8 cellular contexts compared by ENCODE assay signal in the genomic region with DNA sequence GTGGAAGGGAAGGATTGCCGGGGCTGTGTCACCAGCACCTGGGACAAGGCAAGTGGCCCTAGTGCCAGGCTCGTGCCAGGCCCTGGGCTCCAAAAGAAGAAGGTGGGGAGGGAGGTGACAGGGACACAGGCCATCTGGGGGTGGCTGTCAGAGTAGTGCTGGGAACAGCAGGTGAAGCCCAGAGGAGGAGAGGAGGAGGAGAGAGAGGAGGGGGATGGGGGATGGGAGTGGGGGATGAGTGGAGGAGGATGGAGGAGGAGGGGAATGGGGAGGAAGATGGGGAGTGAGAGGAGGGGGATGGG. TPM values are rescaled to one million over a fixed set of nuclear protein-coding genes. Genes with fewer than 3 reads are reported as not detected.
DNase-seq lines count a peak whose midpoint lies in the region; ATAC-seq and TF ChIP-seq lines count a peak whose summit lies in the region.

No MANE protein-coding gene starts in this region.

- H3K27ac Mint-ChIP-seq in activated naive CD8-positive, alpha-beta T cell = peak overlapping the region; percentile 97

- DNase-seq in cardiac muscle cell (ENCODE audit: low read depth in 1 of 2, low spot score in 1 of 2) (no peak), Right ventricle myocardium inferior (ENCODE audit: missing footprints) (no peak), left lung (peak in 1 of 2 donors; percentile 53), testis (no peak), MV-4-11 (lab: John Stamatoyannopoulos, UW) (no peak), DMS79 treated with DMSO at 0.1 percent for 48 hours (lab: John Stamatoyannopoulos, UW) (no peak), hepatic stellate cell (ENCODE audit: low spot score) (no peak)

- peaks cover 47% of the 10 kb centered on the region for H3K4me1 Mint-ChIP-seq in activated naive CD8-positive, alpha-beta T cell (ENCODE audit: low read depth)

- TF ChIP-seq CTCF in cardiac muscle cell (IDR thresholded peaks at IDR 0.05; ENCODE audit: low read depth, low read length) (no peak), left lung (IDR thresholded peaks at IDR 0.05) (no peak), testis (IDR thresholded peaks at IDR 0.05) (no peak)

- H3K4me1 ChIP-seq in cardiac muscle cell (ENCODE audit: low read depth) (peaks cover 21% of the 10 kb centered on the region), left lung (peaks cover 17 to 64% of the 10 kb centered on the region in 2 donors), testis (peaks cover 45% of the 10 kb centered on the region)

- intact Hi-C loops in Right ventricle myocardium inferior (cut with DNase I) (loop anchor here (1.0 to 2.0 kb wide), 2 partner anchors 19 to 25 kb away; partner anchors contain the start of gene LSM4), left lung (cut with DNase I) (no loop called here), testis (cut with DNase I; ENCODE audit: low total_unique reads) (no loop called here)

- no peaks in the 10 kb centered on the region for H3K27me3 Mint-ChIP-seq in activated naive CD8-positive, alpha-beta T cell

- H3K36me3 ChIP-seq in cardiac muscle cell (peaks cover 3% of the 10 kb centered on the region), left lung (peaks cover 0 to 28% of the 10 kb centered on the region in 2 donors), testis (ENCODE audit: low read depth, missing control alignments) (no peaks in the 10 kb centered on the region)

- TF ChIP-seq POLR2A in testis (IDR thresholded peaks at IDR 0.05) = no peak

- peaks cover 2% of the 10 kb centered on the region for H3K36me3 Mint-ChIP-seq in activated naive CD8-positive, alpha-beta T cell

- H3K27ac ChIP-seq in cardiac muscle cell = peak overlapping the region; percentile 95
- H3K27ac ChIP-seq in left lung = peak overlapping the region; percentile 98 to 99
- H3K27ac ChIP-seq in testis = peak overlapping the region; percentile 94 to 99

- 5 to 31% methylated on average over 2 of the region's 2 CpGs for WGBS in testis, 2 donors

- no peaks in the 10 kb centered on the region for H3K9me3 ChIP-seq in cardiac muscle cell (ENCODE audit: low read depth)
- H3K9me3 ChIP-seq in left lung = no peaks in the 10 kb centered on the region
- no peaks in the 10 kb centered on the region for H3K9me3 ChIP-seq in testis

- H3K4me3 ChIP-seq in cardiac muscle cell (no peak overlapping the region), left lung (peak overlapping the region; percentile 5 to 40), testis (peak overlapping the region in 1 of 2 donors; percentile 16)

- ATAC-seq in Right ventricle myocardium inferior (no peak), left lung (no peak)

- peak overlapping the region; percentile 93 for H3K4me3 Mint-ChIP-seq in activated naive CD8-positive, alpha-beta T cell

- no peaks in the 10 kb centered on the region for H3K9me3 Mint-ChIP-seq in activated naive CD8-positive, alpha-beta T cell (ENCODE audit: low read depth)

- no peaks in the 10 kb centered on the region for H3K27me3 ChIP-seq in cardiac muscle cell
- H3K27me3 ChIP-seq in left lung = no peaks in the 10 kb centered on the region
- no peaks in the 10 kb centered on the region for H3K27me3 ChIP-seq in testis

RNA-seq across cellular contexts. Expression of gene LSM4, which starts 18.7 kb away (rescaled TPM):
- total RNA-seq in cardiac muscle cell (446 and 493 TPM in 2 replicates), Right ventricle myocardium inferior (106 TPM), left lung (100 to 1,000 TPM in 1 of 2 donors, 10 to 100 TPM in 1; 87.8 to 121 TPM), testis (100 to 1,000 TPM; 212 to 241 TPM)
- polyA plus RNA-seq in cardiac muscle cell (418 and 422 TPM in 2 replicates), testis (ENCODE audit: insufficient read depth, low read depth, low replicate concordance) (196 TPM)

RNA-seq across cellular contexts. Expression of gene JUND, which starts 22.7 kb away (rescaled TPM):
- 430 and 496 TPM in 2 replicates for total RNA-seq in cardiac muscle cell
- polyA plus RNA-seq in cardiac muscle cell = 262 and 265 TPM in 2 replicates
- 113 TPM for total RNA-seq in Right ventricle myocardium inferior
- 100 to 1,000 TPM; 179 to 232 TPM for total RNA-seq in left lung
- total RNA-seq in testis = 100 to 1,000 TPM; 615 to 654 TPM
- polyA plus RNA-seq in testis (ENCODE audit: insufficient read depth, low read depth, low replicate concordance) = 96.4 TPM

RNA-seq across cellular contexts. Expression of gene IQCN, which starts 29.9 kb away (rescaled TPM):
- 2.3 and 3.2 TPM in 2 replicates for total RNA-seq in cardiac muscle cell
- 0.38 and 0.72 TPM in 2 replicates for polyA plus RNA-seq in cardiac muscle cell
- total RNA-seq in Right ventricle myocardium inferior = 0.43 TPM
- total RNA-seq in left lung = 1 to 10 TPM; 3.0 to 5.8 TPM
- 10 to 100 TPM; 30.1 to 62.3 TPM for total RNA-seq in testis
- polyA plus RNA-seq in testis (ENCODE audit: insufficient read depth, low read depth, low replicate concordance) = 88.1 TPM

RNA-seq across cellular contexts. Expression of gene PGPEP1, which starts 36.3 kb away (rescaled TPM):
- 19.6 and 19.7 TPM in 2 replicates for total RNA-seq in cardiac muscle cell
- 12.9 and 14.0 TPM in 2 replicates for polyA plus RNA-seq in cardiac muscle cell
- total RNA-seq in Right ventricle myocardium inferior = 29.3 TPM
- 10 to 100 TPM; 36.7 to 39.5 TPM for total RNA-seq in left lung
- total RNA-seq in testis = 10 to 100 TPM; 12.4 to 16.2 TPM
- 10.8 TPM for polyA plus RNA-seq in testis (ENCODE audit: insufficient read depth, low read depth, low replicate concordance)
